Comparison of ENCODE assay signal across 2 cellular contexts in the genomic region with DNA sequence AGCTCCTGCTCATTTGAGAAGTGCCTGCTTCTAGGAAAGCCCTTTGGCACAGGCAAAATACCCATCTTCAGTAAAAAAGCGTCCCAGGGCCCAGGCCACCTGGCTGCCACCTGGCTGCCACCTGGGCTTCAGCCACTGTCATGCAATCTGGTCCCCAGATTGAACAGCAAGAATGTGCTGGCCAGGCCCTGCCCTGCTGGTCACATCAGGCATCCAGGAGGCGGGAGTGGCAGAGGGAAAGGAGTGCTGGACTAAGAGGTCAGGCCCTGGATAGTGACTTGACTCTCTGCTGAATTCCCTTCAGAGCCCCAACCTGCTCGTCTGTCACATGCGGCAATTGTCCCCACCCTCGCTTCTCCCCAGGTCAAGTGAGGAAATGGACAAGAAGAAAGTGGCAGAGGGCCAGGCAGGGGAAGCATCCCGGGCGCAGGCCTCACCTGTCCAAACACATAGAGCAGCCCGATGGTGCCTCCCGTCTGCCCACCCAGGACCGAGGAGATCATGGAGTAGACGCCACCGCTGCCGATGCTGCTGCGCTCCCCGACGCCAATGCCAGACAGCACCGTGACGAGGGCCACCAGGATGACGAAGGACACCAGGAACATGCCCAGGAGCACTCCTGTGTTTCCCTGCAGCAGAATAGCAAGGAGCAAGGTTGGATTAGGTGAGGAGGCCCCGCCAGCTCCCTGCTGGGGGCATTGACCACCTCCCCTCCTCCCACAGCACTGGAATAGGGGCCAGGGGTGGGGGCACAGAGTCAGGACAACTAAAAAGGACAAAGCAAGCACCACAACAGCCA.
TF ChIP-seq lines count a peak whose summit lies in the region.

No MANE protein-coding gene starts in this region.

TF ChIP-seq in IMR-90, 13 proteins besides CTCF, POLR2A, EP300 and RAD21:
- no peak for TF ChIP-seq MAFK (IDR thresholded peaks at IDR 0.05; ENCODE audit: low read depth, low read length)
- TF ChIP-seq MXI1 (IDR thresholded peaks at IDR 0.05; ENCODE audit: borderline replicate concordance, low read depth, low read length): no peak
- no peak for TF ChIP-seq CEBPB (IDR thresholded peaks at IDR 0.05; ENCODE audit: low read depth, low read length)
- no peak for TF ChIP-seq RCOR1 (IDR thresholded peaks at IDR 0.05; ENCODE audit: insufficient replicate concordance, low read length)
- TF ChIP-seq NFE2L2 (IDR thresholded peaks at IDR 0.05; ENCODE audit: low read depth, low read length): no peak
- no peak for TF ChIP-seq SMC3 (IDR thresholded peaks at IDR 0.05; ENCODE audit: low read depth, low read length)
- TF ChIP-seq, protein P1, sequence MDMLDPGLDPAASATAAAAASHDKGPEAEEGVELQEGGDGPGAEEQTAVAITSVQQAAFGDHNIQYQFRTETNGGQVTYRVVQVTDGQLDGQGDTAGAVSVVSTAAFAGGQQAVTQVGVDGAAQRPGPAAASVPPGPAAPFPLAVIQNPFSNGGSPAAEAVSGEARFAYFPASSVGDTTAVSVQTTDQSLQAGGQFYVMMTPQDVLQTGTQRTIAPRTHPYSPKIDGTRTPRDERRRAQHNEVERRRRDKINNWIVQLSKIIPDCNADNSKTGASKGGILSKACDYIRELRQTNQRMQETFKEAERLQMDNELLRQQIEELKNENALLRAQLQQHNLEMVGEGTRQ (IDR thresholded peaks at IDR 0.05; ENCODE audit: low read depth, low read length): no peak
- no peak for TF ChIP-seq FOS (IDR thresholded peaks at IDR 0.05; ENCODE audit: low read depth, low read length)
- TF ChIP-seq, protein P2, sequence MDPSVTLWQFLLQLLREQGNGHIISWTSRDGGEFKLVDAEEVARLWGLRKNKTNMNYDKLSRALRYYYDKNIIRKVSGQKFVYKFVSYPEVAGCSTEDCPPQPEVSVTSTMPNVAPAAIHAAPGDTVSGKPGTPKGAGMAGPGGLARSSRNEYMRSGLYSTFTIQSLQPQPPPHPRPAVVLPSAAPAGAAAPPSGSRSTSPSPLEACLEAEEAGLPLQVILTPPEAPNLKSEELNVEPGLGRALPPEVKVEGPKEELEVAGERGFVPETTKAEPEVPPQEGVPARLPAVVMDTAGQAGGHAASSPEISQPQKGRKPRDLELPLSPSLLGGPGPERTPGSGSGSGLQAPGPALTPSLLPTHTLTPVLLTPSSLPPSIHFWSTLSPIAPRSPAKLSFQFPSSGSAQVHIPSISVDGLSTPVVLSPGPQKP (IDR thresholded peaks at IDR 0.05; ENCODE audit: borderline replicate concordance, low read depth, low read length): no peak
- no peak for TF ChIP-seq BHLHE40 (IDR thresholded peaks at IDR 0.05; ENCODE audit: low read depth, low read length)
- no peak for TF ChIP-seq MAZ (IDR thresholded peaks at IDR 0.05; ENCODE audit: borderline replicate concordance, low read depth, low read length)
- TF ChIP-seq RFX5 (IDR thresholded peaks at IDR 0.05; ENCODE audit: low read depth, low read length): no peak
- no peak for TF ChIP-seq CHD1 (IDR thresholded peaks at IDR 0.05; ENCODE audit: low read depth, low read length)

TF ChIP-seq in H1, 55 proteins besides CTCF, POLR2A, EP300 and RAD21:
- TF ChIP-seq POU5F1 (IDR thresholded peaks at IDR 0.05; ENCODE audit: low read depth, low read length): no peak
- no peak for TF ChIP-seq HDAC2 (IDR thresholded peaks at IDR 0.05; ENCODE audit: borderline replicate concordance in 1 of 2, low read depth in 2 of 2, low read length in 2 of 2)
- TF ChIP-seq SIRT6 (IDR thresholded peaks at IDR 0.05; ENCODE audit: low read length): no peak
- no peak for TF ChIP-seq NANOG (IDR thresholded peaks at IDR 0.05; ENCODE audit: insufficient read depth, low read depth, low read length, poor library complexity, severe bottlenecking)
- TF ChIP-seq CHD1 (IDR thresholded peaks at IDR 0.05; ENCODE audit: low read depth, low read length): no peak
- TF ChIP-seq TEAD4 (IDR thresholded peaks at IDR 0.05; ENCODE audit: low read depth, low read length): no peak
- no peak for TF ChIP-seq CHD2 (IDR thresholded peaks at IDR 0.05; ENCODE audit: low read length)
- no peak for TF ChIP-seq TAF1 (IDR thresholded peaks at IDR 0.05; ENCODE audit: low read depth, low read length)
- TF ChIP-seq, protein P3, sequence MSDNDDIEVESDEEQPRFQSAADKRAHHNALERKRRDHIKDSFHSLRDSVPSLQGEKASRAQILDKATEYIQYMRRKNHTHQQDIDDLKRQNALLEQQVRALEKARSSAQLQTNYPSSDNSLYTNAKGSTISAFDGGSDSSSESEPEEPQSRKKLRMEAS (IDR thresholded peaks at IDR 0.05): no peak
- no peak for TF ChIP-seq CBX8 (IDR thresholded peaks at IDR 0.05; ENCODE audit: borderline replicate concordance, low read depth, low read length)
- TF ChIP-seq FOSL1 (IDR thresholded peaks at IDR 0.05; ENCODE audit: insufficient read depth, low read depth, low read length): no peak
